9 cellular contexts compared by ENCODE assay signal in genomic region chr1:27884182-27884954, GRCh38. TPM values are rescaled to one million over a fixed set of nuclear protein-coding genes. Genes with fewer than 3 reads are reported as not detected.
DNase-seq lines count a peak whose midpoint lies in the region; ATAC-seq, FAIRE-seq and TF ChIP-seq lines count a peak whose summit lies in the region.
"Had no signal": no experiment of that assay in that cellular context is flagged by ENCODE, and none has a peak within 500 bp of the region (broad histone marks: within the 10 kb centered on the region; RNA-seq: fewer than 3 reads in every experiment).

No MANE protein-coding gene starts in this region.

- no peak overlapping the region for H4K91ac ChIP-seq in H9 (ENCODE audit: insufficient read length, low read depth, low read length)

- 0 out of 2 replicates have a peak, but pooled peaks have one; percentile 24 for TF ChIP-seq POLR2A in GM12891 (IDR thresholded peaks at IDR 0.05; ENCODE audit: low read depth, low read length)

- WGBS in H9 (ENCODE audit: extremely low coverage, insufficient read length, low lambda C conversion rate), result no CpG with 5 or more reads among the region's 21 CpGs

- POLR2A ChIA-PET in naive thymus-derived CD8-positive, alpha-beta T cell (lab: Charles Lee), result no interaction called here

- H3K18ac ChIP-seq in H9 (ENCODE audit: insufficient read length, low read depth, low read length), result no peak overlapping the region

- no peak overlapping the region for H3K14ac ChIP-seq in H9 (ENCODE audit: insufficient read depth, low read length)

- H2BK20ac ChIP-seq in H9 (ENCODE audit: low read depth, low read length, poor library complexity, severe bottlenecking), result no peak overlapping the region

- H3K9me3 ChIP-seq in H9 (ENCODE audit: control insufficient read depth, low read depth, low read length), result no peaks in the 10 kb centered on the region
- H3K9me3 ChIP-seq in T-helper 17 cell (ENCODE audit: control insufficient read depth, low read length, poor library complexity, severe bottlenecking), result no peaks in the 10 kb centered on the region

- no peak overlapping the region for H3K23ac ChIP-seq in H9 (ENCODE audit: insufficient read length, low read depth, low read length)

- H3K4me1 ChIP-seq in H9 (ENCODE audit: insufficient read depth, low read length), result no peaks in the 10 kb centered on the region

- no peak overlapping the region for H2AFZ ChIP-seq in H9 (ENCODE audit: low read length)

- H2BK12ac ChIP-seq in H9 (ENCODE audit: insufficient read length, low read depth, low read length), result no peak overlapping the region

- ATAC-seq in T-helper 17 cell, result no peak
- no peak for ATAC-seq in naive thymus-derived CD8-positive, alpha-beta T cell

- H3T11ph ChIP-seq in H9 (ENCODE audit: low read length), result no peak overlapping the region

- H3K27ac ChIP-seq in H9 (ENCODE audit: insufficient read length, low read depth, low read length), result no peak overlapping the region

- H3K27me3 Mint-ChIP-seq in H9 (ENCODE audit: low read depth), result no peaks in the 10 kb centered on the region
- H3K27me3 Mint-ChIP-seq in T-helper 17 cell, result no peaks in the 10 kb centered on the region
- H3K27me3 Mint-ChIP-seq in naive thymus-derived CD8-positive, alpha-beta T cell, result no peaks in the 10 kb centered on the region

- H2BK120ac ChIP-seq in H9 (ENCODE audit: low read depth, low read length, poor library complexity, severe bottlenecking), result no peak overlapping the region

- H3K56ac ChIP-seq in H9 (ENCODE audit: insufficient read length, low read depth, low read length), result no peak overlapping the region

- H4K8ac ChIP-seq in H9 (replicated peaks; ENCODE audit: insufficient read length, low read depth, low read length), result no peak overlapping the region

- peak; percentile 59 for FAIRE-seq in GM12891 (lab: Jason Lieb, UNC)

- H3K79me1 ChIP-seq in H9 (ENCODE audit: insufficient read depth, low read depth, low read length, poor library complexity, severe bottlenecking), result no peaks in the 10 kb centered on the region

- H3K27me3 ChIP-seq in H9 (ENCODE audit: insufficient read depth, low read length), result no peaks in the 10 kb centered on the region

- H3K4ac ChIP-seq in H9 (ENCODE audit: low read depth, low read length), result no peak overlapping the region

- H3K79me2 ChIP-seq in H9 (ENCODE audit: insufficient read depth, low read length), result no peaks in the 10 kb centered on the region

- H3K9me3 Mint-ChIP-seq in H9, result no peaks in the 10 kb centered on the region
- H3K9me3 Mint-ChIP-seq in naive thymus-derived CD8-positive, alpha-beta T cell, result no peaks in the 10 kb centered on the region

- TF ChIP-seq CTCF in H9 (conservative IDR thresholded peaks at IDR 0.05), result no peak

- H3K27ac Mint-ChIP-seq in H9 (peak overlapping the region in 2 of 3 experiments; percentile 2 to 69; a peak in 4 of 7 replicates), T-helper 17 cell (peak overlapping the region; percentile 90)
- H3K27ac Mint-ChIP-seq in naive thymus-derived CD8-positive, alpha-beta T cell, result peak overlapping the region in 8 of 10 donors; percentile 19 to 94 (median 66)

- H2AK5ac ChIP-seq in H9 (ENCODE audit: insufficient read length, low read length), result no peak overlapping the region

- no peak overlapping the region for H3K9ac ChIP-seq in H9 (ENCODE audit: extremely low read depth, insufficient read length, low read length)

- no peak overlapping the region for H2BK15ac ChIP-seq in H9 (ENCODE audit: low read depth, low read length)

- no peak overlapping the region for H3K4me2 ChIP-seq in H9 (ENCODE audit: insufficient read depth, insufficient read length, low read length)

- no peak overlapping the region for H4K5ac ChIP-seq in H9 (ENCODE audit: insufficient read length, low read depth, low read length)

- no peak for DNase-seq in GM12891 (ENCODE audit: insufficient read length, low spot score)
- no peak for DNase-seq in H9
- DNase-seq in T-helper 17 cell, result no peak
- no peak for DNase-seq in naive thymus-derived CD8-positive, alpha-beta T cell
- no peak for DNase-seq in NK-92 (lab: John Stamatoyannopoulos, UW; ENCODE audit: unreplicated experiment)
- DNase-seq in NCI-H2107 treated with DMSO at 0.1 percent for 48 hours (lab: John Stamatoyannopoulos, UW; ENCODE audit: unreplicated experiment), result no peak
- DNase-seq in mucosa of gallbladder (ENCODE audit: low spot score), result no peak
- DNase-seq in NCI-H1105 (lab: John Stamatoyannopoulos, UW), result no peak

- H3K4me1 Mint-ChIP-seq in H9 (no peaks in the 10 kb centered on the region), T-helper 17 cell (peaks cover 55% of the 10 kb centered on the region)
- H3K4me1 Mint-ChIP-seq in naive thymus-derived CD8-positive, alpha-beta T cell, result peaks cover 26 to 73% (median 43%) of the 10 kb centered on the region in 4 donors

- H3K23me2 ChIP-seq in H9 (ENCODE audit: insufficient read length, low read depth, low read length, poor library complexity, severe bottlenecking), result no peaks in the 10 kb centered on the region

- no peaks in the 10 kb centered on the region for H4K20me1 ChIP-seq in H9 (ENCODE audit: control insufficient read depth, insufficient read depth, insufficient read length)

- H3K36me3 Mint-ChIP-seq in H9 (ENCODE audit: insufficient read depth in 1 of 3, low read depth in 3 of 3), result peaks cover 0 to 70% (median 48%) of the 10 kb centered on the region in 3 experiments; a peak in 6 of 7 replicates
- H3K36me3 Mint-ChIP-seq in T-helper 17 cell (ENCODE audit: low read depth), result peaks cover 5% of the 10 kb centered on the region
- peaks cover 0 to 66% (median 15%) of the 10 kb centered on the region in 3 donors for H3K36me3 Mint-ChIP-seq in naive thymus-derived CD8-positive, alpha-beta T cell

- H3K4me3 Mint-ChIP-seq in H9 (no peak overlapping the region), T-helper 17 cell (no peak overlapping the region)
- peak overlapping the region in 3 of 10 donors; percentile 19 to 33 (median 22) for H3K4me3 Mint-ChIP-seq in naive thymus-derived CD8-positive, alpha-beta T cell

- H2BK5ac ChIP-seq in H9 (ENCODE audit: insufficient read length, low read length), result no peak overlapping the region

TF ChIP-seq in GM12891, 5 proteins besides CTCF, POLR2A, EP300 and RAD21:
- TF ChIP-seq POU2F2 (IDR thresholded peaks at IDR 0.05; ENCODE audit: low read depth, low read length) (peak; percentile 7; the same call in 1 of the 2 replicates), POLR2AphosphoS5 (IDR thresholded peaks at IDR 0.05; ENCODE audit: low read depth, low read length) (peak; percentile 37), SPI1 (IDR thresholded peaks at IDR 0.05; ENCODE audit: low read depth, low read length) (0 out of 2 replicates have a peak, but pooled peaks have one; percentile 15), PAX5 (IDR thresholded peaks at IDR 0.05; ENCODE audit: insufficient read depth, low read length, severe bottlenecking) (no peak), TAF1 (IDR thresholded peaks at IDR 0.05; ENCODE audit: low read depth, low read length) (no peak)

RNA-seq across cellular contexts. Expression of gene THEMIS2, which starts 12.0 kb away (rescaled TPM):
- polyA plus RNA-seq in GM12891 (2012; ENCODE audit: low read depth, missing spikeins), result 38.9 TPM
- total RNA-seq in H9 (2021), result 17.2 and 18.7 TPM in 2 replicates
- total RNA-seq in T-helper 17 cell, result 10 to 100 TPM; 33.6 to 72.0 TPM
- total RNA-seq in naive thymus-derived CD8-positive, alpha-beta T cell, result 10 to 100 TPM; 53.3 to 57.9 TPM
- 10 to 100 TPM; 14.1 to 48.5 (median 23.7) TPM for polyA plus RNA-seq in naive thymus-derived CD8-positive, alpha-beta T cell
- total RNA-seq in mucosa of gallbladder, result 18.3 TPM

RNA-seq across cellular contexts. Expression of gene RPA2, which starts 30.0 kb away (rescaled TPM):
- polyA plus RNA-seq in GM12891 (2012; ENCODE audit: low read depth, missing spikeins), result 71.9 TPM
- 81.4 and 83.5 TPM in 2 replicates for total RNA-seq in H9 (2021)
- 10 to 100 TPM; 21.3 to 33.3 TPM for total RNA-seq in T-helper 17 cell
- total RNA-seq in naive thymus-derived CD8-positive, alpha-beta T cell, result 10 to 100 TPM; 66.6 to 78.6 TPM
- polyA plus RNA-seq in naive thymus-derived CD8-positive, alpha-beta T cell, result 100 to 1,000 TPM; 213 to 229 (median 215) TPM
- total RNA-seq in mucosa of gallbladder, result 25.6 TPM

RNA-seq across cellular contexts. Expression of gene SMPDL3B, which starts 50.4 kb away (rescaled TPM):
- 0.50 TPM for polyA plus RNA-seq in GM12891 (2012; ENCODE audit: low read depth, missing spikeins)
- total RNA-seq in H9 (2021) (49.5 and 51.3 TPM in 2 replicates), T-helper 17 cell (not detected), mucosa of gallbladder (7.0 TPM)
- total RNA-seq in naive thymus-derived CD8-positive, alpha-beta T cell, result not detected
- polyA plus RNA-seq in naive thymus-derived CD8-positive, alpha-beta T cell, result under 1 TPM in 1 of 3 donors, not detected in 2; 0.16 TPM
- polyA plus RNA-seq: fibroblast of lung had no signal

RNA-seq across cellular contexts. Expression of gene PPP1R8, which starts 53.8 kb away (rescaled TPM):
- polyA plus RNA-seq in GM12891 (2012; ENCODE audit: low read depth, missing spikeins), result 31.4 TPM
- total RNA-seq in H9 (2021), result 58.8 and 59.9 TPM in 2 replicates
- 10 to 100 TPM; 19.6 to 21.4 TPM for total RNA-seq in T-helper 17 cell
- total RNA-seq in naive thymus-derived CD8-positive, alpha-beta T cell, result 10 to 100 TPM; 40.2 to 42.5 TPM
- 10 to 100 TPM; 27.8 to 37.8 (median 36.2) TPM for polyA plus RNA-seq in naive thymus-derived CD8-positive, alpha-beta T cell
- total RNA-seq in mucosa of gallbladder, result 36.5 TPM

Comparison
In these comparisons a context has a peak if more than half of its experiments do, and no peak if none do; other contexts are left out.
1. H3K27ac Mint-ChIP-seq: peak in every context shown above with its lines; median percentile 90 in T-helper 17 cell; 66 in naive thymus-derived CD8-positive, alpha-beta T cell; 36 in H9.